21 cellular contexts compared by ENCODE assay signal in genomic region chr21:35427320-35428040, GRCh38.
DNase-seq lines count a peak whose midpoint lies in the region; ATAC-seq and TF ChIP-seq lines count a peak whose summit lies in the region.
"Had no signal": no experiment of that assay in that cellular context is flagged by ENCODE, and none has a peak within 500 bp of the region (broad histone marks: within the 10 kb centered on the region; RNA-seq: fewer than 3 reads in every experiment).

No MANE protein-coding gene starts in this region.

- no peaks in the 10 kb centered on the region for H3K9me2 ChIP-seq in GM23248 (ENCODE audit: insufficient read depth)

- H3K4me1 Mint-ChIP-seq in activated naive CD8-positive, alpha-beta T cell treated with anti-CD3 and anti-CD28 coated beads for 36 hours = peaks cover 25% of the 10 kb centered on the region

- ATAC-seq in left cardiac atrium (peak; percentile 39 to 74), HG03175 (IDR thresholded peaks at IDR 0.05; ENCODE audit: unreplicated experiment) (no peak), HG02798 (IDR thresholded peaks at IDR 0.05; ENCODE audit: poor library complexity, unreplicated experiment) (no peak)
- ATAC-seq: stimulated activated memory B cell treated with anti-CD40 and anti-IgM and Interleukin-4, amounts not matched to agents 10 μg/mL and 1 μg/mL and 100 μg/mL, for 72 hours had no signal

- no peak for TF ChIP-seq EP300 in sigmoid colon (IDR thresholded peaks at IDR 0.05)

- H4K20me1 ChIP-seq in GM23248 (ENCODE audit: insufficient read depth) = no peaks in the 10 kb centered on the region

- peaks cover 39% of the 10 kb centered on the region for H3F3A ChIP-seq in GM23248 (ENCODE audit: insufficient read depth)

- no peak overlapping the region for H3K9ac ChIP-seq in GM23248

- H3K4me2 ChIP-seq in GM23248 (ENCODE audit: unreplicated experiment) = peak overlapping the region; percentile 31

- DNase-seq in GM23248 (peak; percentile 62), left cardiac atrium (peak; percentile 58), sigmoid colon (peak; percentile 76), T-helper 9 cell (no peak)
- DNase-seq in activated naive CD8-positive, alpha-beta T cell treated with anti-CD3 and anti-CD28 coated beads for 36 hours = no peak
- DNase-seq: activated CD4-positive, alpha-beta T cell treated with anti-CD3 and anti-CD28 coated beads, Interleukin-2, amount 10 ng/mL, durations not matched to agents 7 days and 5 days; activated CD8-positive, alpha-beta memory T cell treated with anti-CD3 and anti-CD28 coated beads, Interleukin-2, amount 50 U/mL, for 4 hours; activated naive CD4-positive, alpha-beta T cell treated with anti-CD3 and anti-CD28 coated beads, Interleukin-2, amount 50 U/mL, for 16 hours; brain microvascular endothelial cell; DMS79 treated with DMSO at 0.1 percent for 48 hours; gastrocnemius medialis; KG1; kidney glomerular epithelial cell; midbrain; NCI-H187 treated with DMSO at 0.1 percent for 48 hours; stimulated activated CD4-positive, alpha-beta T cell treated with anti-CD3 and anti-CD28 coated beads, Interleukin-15, amount 100 ng/mL, for 24 hours had no signal

- no peaks in the 10 kb centered on the region for H3K27me3 Mint-ChIP-seq in activated naive CD8-positive, alpha-beta T cell treated with anti-CD3 and anti-CD28 coated beads for 36 hours

- no peak overlapping the region for H3K4me3 Mint-ChIP-seq in activated naive CD8-positive, alpha-beta T cell treated with anti-CD3 and anti-CD28 coated beads for 36 hours
- H3K4me3 Mint-ChIP-seq: activated CD4-positive, alpha-beta T cell treated with anti-CD3 and anti-CD28 coated beads, Interleukin-2, amount 10 ng/mL, durations not matched to agents 7 days and 5 days; neural crest cell; stimulated activated memory B cell treated with anti-CD40 and anti-IgM and Interleukin-4, amounts not matched to agents 10 μg/mL and 1 μg/mL and 100 μg/mL, for 72 hours; type B pancreatic cell had no signal

- TF ChIP-seq CTCF in sigmoid colon (IDR thresholded peaks at IDR 0.05) = no peak

- WGBS in GM23248 (ENCODE audit: low coverage in 1 of 2, low lambda C conversion rate in 2 of 2, missing lambda C conversion rate in 2 of 2), 2 experiments = 26 to 29% methylated on average over 9 of the region's 9 CpGs
- 78 to 81% methylated on average over 9 of the region's 9 CpGs for WGBS in sigmoid colon, 2 donors

- peaks cover 10% of the 10 kb centered on the region for H3K9me3 Mint-ChIP-seq in activated naive CD8-positive, alpha-beta T cell treated with anti-CD3 and anti-CD28 coated beads for 36 hours

- no peak for TF ChIP-seq POLR2A in sigmoid colon (IDR thresholded peaks at IDR 0.05)

- H3K27ac ChIP-seq in GM23248 (peak overlapping the region; percentile 46), sigmoid colon (peak overlapping the region in 1 of 4 donors; percentile 1)
- H3K27ac ChIP-seq: brain microvascular endothelial cell had no signal

- peak overlapping the region; percentile 77 for H3K27ac Mint-ChIP-seq in activated naive CD8-positive, alpha-beta T cell treated with anti-CD3 and anti-CD28 coated beads for 36 hours
- H3K27ac Mint-ChIP-seq: activated CD4-positive, alpha-beta T cell treated with anti-CD3 and anti-CD28 coated beads, Interleukin-2, amount 10 ng/mL, durations not matched to agents 7 days and 5 days; stimulated activated memory B cell treated with anti-CD40 and anti-IgM and Interleukin-4, amounts not matched to agents 10 μg/mL and 1 μg/mL and 100 μg/mL, for 72 hours; type B pancreatic cell had no signal

- no peaks in the 10 kb centered on the region for H3K27me3 ChIP-seq in GM23248 (replicated peaks; ENCODE audit: insufficient read depth)
- peaks cover 0 to 40% (median 4%) of the 10 kb centered on the region in 3 donors for H3K27me3 ChIP-seq in sigmoid colon
- H3K27me3 ChIP-seq: brain microvascular endothelial cell had no signal

- no peak overlapping the region for H3K4me3 ChIP-seq in GM23248
- H3K4me3 ChIP-seq in sigmoid colon = no peak overlapping the region
- H3K4me3 ChIP-seq: gastrocnemius medialis had no signal

- intact Hi-C loops in left cardiac atrium (cut with DNase I) = no loop called here
- intact Hi-C loops in sigmoid colon (cut with DNase I) = no loop called here

- H3K36me3 ChIP-seq in GM23248 (ENCODE audit: low read depth) (no peaks in the 10 kb centered on the region), sigmoid colon (no peaks in the 10 kb centered on the region)
- H3K36me3 ChIP-seq: brain microvascular endothelial cell, gastrocnemius medialis had no signal

- H3K9me3 ChIP-seq in GM23248 (ENCODE audit: low read depth) = no peaks in the 10 kb centered on the region
- H3K9me3 ChIP-seq in sigmoid colon = peaks cover 0 to 6% (median under 1%) of the 10 kb centered on the region in 4 donors
- H3K9me3 ChIP-seq: gastrocnemius medialis had no signal

- in situ Hi-C loops in GM23248 (cut with MboI) = no loop called here

- H3K79me2 ChIP-seq in GM23248 (ENCODE audit: insufficient read depth) = no peaks in the 10 kb centered on the region

- H2AFZ ChIP-seq in GM23248 = no peak overlapping the region

- H3K4me1 ChIP-seq in GM23248 (ENCODE audit: insufficient read depth) (peaks cover 24% of the 10 kb centered on the region), sigmoid colon (peaks cover 0 to 6% (median 0%) of the 10 kb centered on the region in 4 donors)

- peaks cover 7% of the 10 kb centered on the region for H3K36me3 Mint-ChIP-seq in activated naive CD8-positive, alpha-beta T cell treated with anti-CD3 and anti-CD28 coated beads for 36 hours
- H3K36me3 Mint-ChIP-seq: type B pancreatic cell had no signal

Comparison
In these comparisons a context has a peak if more than half of its experiments do, and no peak if none do; other contexts are left out.
1. DNase-seq: peak in GM23248 (single experiment), left cardiac atrium (single experiment) and sigmoid colon (single experiment); none in activated naive CD8-positive, alpha-beta T cell treated with anti-CD3 and anti-CD28 coated beads for 36 hours (single experiment) and T-helper 9 cell (single experiment).
2. ATAC-seq: peak in left cardiac atrium (2 of 2); none in HG03175 (single experiment) and HG02798 (single experiment).